Comparison of ENCODE assay signal across 16 cellular contexts in genomic region chr2:6337123-6337830, GRCh38.
"Had no signal": no experiment of that assay in that cellular context is flagged by ENCODE, and none has a peak within 500 bp of the region (broad histone marks: within the 10 kb centered on the region; RNA-seq: fewer than 3 reads in every experiment).

No MANE protein-coding gene starts in this region.

- ATAC-seq: activated T-helper 17 cell treated with anti-CD3 and anti-CD28 coated beads, Interleukin-2, amount 50 U/mL, for 72 hours; left lung; natural killer cell treated with Interleukin-12 subunit alpha and Interleukin-12 subunit beta and Interleukin-15 and Interleukin-18, amount 100 ng/mL, for 72 hours; upper lobe of right lung had no signal

- H3K4me1 ChIP-seq: left lung, upper lobe of right lung had no signal

- DNase-seq: activated B cell treated with CpG ODN at 0.5 μM for 24 hours; activated CD4-positive, alpha-beta T cell treated with anti-CD3 and anti-CD28 coated beads, Interleukin-2, amount 10 ng/mL, durations not matched to agents 7 days and 5 days; activated CD8-positive, alpha-beta memory T cell treated with anti-CD3 and anti-CD28 coated beads for 24 hours; activated naive CD4-positive, alpha-beta T cell treated with anti-CD3 and anti-CD28 coated beads, Interleukin-2, amount 10 ng/mL, durations not matched to agents 7 days and 5 days; central memory CD4-positive, alpha-beta T cell; effector CD4-positive, alpha-beta T cell; foreskin melanocyte; head of caudate nucleus; left lung; ovary; stimulated activated CD4-positive, alpha-beta T cell treated with anti-CD3 and anti-CD28 coated beads, Interleukin-2, amount 100 ng/mL, for 48 hours; stimulated activated CD8-positive, alpha-beta memory T cell treated with anti-CD3 and anti-CD28 coated beads, Interleukin-4, amount 100 ng/mL, for 48 hours; upper lobe of right lung had no signal

- H3K4me3 ChIP-seq: coronary artery, left lung, ovary, upper lobe of right lung had no signal

- H3K36me3 ChIP-seq: left lung, ovary, upper lobe of right lung had no signal

- H3K27me3 ChIP-seq: left lung, ovary, upper lobe of right lung had no signal

- H3K27ac ChIP-seq: coronary artery, left lung, ovary, upper lobe of right lung had no signal

- H3K9me3 ChIP-seq: ovary, upper lobe of right lung had no signal
